Comparison of ENCODE assay signal across 1 cellular context in the genomic region with DNA sequence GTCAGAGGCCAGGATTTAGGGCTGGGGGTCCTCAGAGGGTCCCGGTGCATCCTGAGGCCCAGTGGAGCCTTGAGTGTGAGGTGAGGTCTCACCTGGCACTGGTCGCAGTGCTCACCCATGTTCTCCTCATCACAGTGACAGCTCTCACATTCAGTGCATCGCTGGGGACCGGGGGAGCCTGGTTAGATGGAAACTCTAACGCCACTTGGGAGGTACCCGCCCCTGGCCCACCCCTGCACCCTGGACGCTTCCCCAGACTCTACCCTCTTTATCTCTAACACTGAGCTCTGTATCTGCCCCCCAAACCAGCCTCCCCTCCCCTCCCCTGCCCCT.
TF ChIP-seq lines count a peak whose summit lies in the region.

No MANE protein-coding gene starts in this region.

TF ChIP-seq in HCT116, 20 proteins besides CTCF, POLR2A, EP300 and RAD21 (continued from another document):
- TF ChIP-seq EZH2 (IDR thresholded peaks at IDR 0.05) (no peak), ZFX (IDR thresholded peaks at IDR 0.05) (no peak), POLR2AphosphoS5 (IDR thresholded peaks at IDR 0.05; ENCODE audit: low read depth, low read length) (no peak), CBX3 (IDR thresholded peaks at IDR 0.05; ENCODE audit: low read depth) (no peak), JUND (IDR thresholded peaks at IDR 0.05) (no peak)
- TF ChIP-seq, protein P1, sequence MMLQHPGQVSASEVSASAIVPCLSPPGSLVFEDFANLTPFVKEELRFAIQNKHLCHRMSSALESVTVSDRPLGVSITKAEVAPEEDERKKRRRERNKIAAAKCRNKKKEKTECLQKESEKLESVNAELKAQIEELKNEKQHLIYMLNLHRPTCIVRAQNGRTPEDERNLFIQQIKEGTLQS (IDR thresholded peaks at IDR 0.05): no peak
- TF ChIP-seq, protein P2, sequence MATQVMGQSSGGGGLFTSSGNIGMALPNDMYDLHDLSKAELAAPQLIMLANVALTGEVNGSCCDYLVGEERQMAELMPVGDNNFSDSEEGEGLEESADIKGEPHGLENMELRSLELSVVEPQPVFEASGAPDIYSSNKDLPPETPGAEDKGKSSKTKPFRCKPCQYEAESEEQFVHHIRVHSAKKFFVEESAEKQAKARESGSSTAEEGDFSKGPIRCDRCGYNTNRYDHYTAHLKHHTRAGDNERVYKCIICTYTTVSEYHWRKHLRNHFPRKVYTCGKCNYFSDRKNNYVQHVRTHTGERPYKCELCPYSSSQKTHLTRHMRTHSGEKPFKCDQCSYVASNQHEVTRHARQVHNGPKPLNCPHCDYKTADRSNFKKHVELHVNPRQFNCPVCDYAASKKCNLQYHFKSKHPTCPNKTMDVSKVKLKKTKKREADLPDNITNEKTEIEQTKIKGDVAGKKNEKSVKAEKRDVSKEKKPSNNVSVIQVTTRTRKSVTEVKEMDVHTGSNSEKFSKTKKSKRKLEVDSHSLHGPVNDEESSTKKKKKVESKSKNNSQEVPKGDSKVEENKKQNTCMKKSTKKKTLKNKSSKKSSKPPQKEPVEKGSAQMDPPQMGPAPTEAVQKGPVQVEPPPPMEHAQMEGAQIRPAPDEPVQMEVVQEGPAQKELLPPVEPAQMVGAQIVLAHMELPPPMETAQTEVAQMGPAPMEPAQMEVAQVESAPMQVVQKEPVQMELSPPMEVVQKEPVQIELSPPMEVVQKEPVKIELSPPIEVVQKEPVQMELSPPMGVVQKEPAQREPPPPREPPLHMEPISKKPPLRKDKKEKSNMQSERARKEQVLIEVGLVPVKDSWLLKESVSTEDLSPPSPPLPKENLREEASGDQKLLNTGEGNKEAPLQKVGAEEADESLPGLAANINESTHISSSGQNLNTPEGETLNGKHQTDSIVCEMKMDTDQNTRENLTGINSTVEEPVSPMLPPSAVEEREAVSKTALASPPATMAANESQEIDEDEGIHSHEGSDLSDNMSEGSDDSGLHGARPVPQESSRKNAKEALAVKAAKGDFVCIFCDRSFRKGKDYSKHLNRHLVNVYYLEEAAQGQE (IDR thresholded peaks at IDR 0.05; ENCODE audit: low read depth): no peak
TF ChIP-seq in HCT116: peak in this region for 0.
